11 cellular contexts compared by ENCODE assay signal in genomic region chrX:3262906-3263305, GRCh38.
A peak's percentile ranks its signal among the peaks of the same experiment; 100 is the strongest.
DNase-seq lines count a peak whose midpoint lies in the region; ATAC-seq, FAIRE-seq and TF ChIP-seq lines count a peak whose summit lies in the region.
"Had no signal": no experiment of that assay in that cellular context is flagged by ENCODE, and none has a peak within 500 bp of the region (broad histone marks: within the 10 kb centered on the region; RNA-seq: fewer than 3 reads in every experiment).

No MANE protein-coding gene starts in this region.

- FAIRE-seq in A549 (lab: Jason Lieb, UNC), result peak; percentile 94
- FAIRE-seq: GM12892 had no signal

- H3K4me3 ChIP-seq in A549 (no peak overlapping the region), astrocyte of the spinal cord (ENCODE audit: low read depth, low read length) (no peak overlapping the region), thyroid gland (replicated peaks in 1 of 3) (no peak overlapping the region)
- H3K4me3 ChIP-seq: PC-9, psoas muscle had no signal

- TF ChIP-seq CTCF in A549 (IDR thresholded peaks at IDR 0.05) (no peak), astrocyte of the spinal cord (IDR thresholded peaks at IDR 0.05; ENCODE audit: low read depth, low read length) (no peak), thyroid gland (IDR thresholded peaks at IDR 0.05) (no peak)

- no peak for TF ChIP-seq EP300 in A549 (IDR thresholded peaks at IDR 0.05)

- POLR2A ChIA-PET in A549 (lab: Yijun Ruan, JAX), result no interaction called here

- H3K4me1 ChIP-seq in A549, result peaks cover 17% of the 10 kb centered on the region
- H3K4me1 ChIP-seq in thyroid gland, result no peaks in the 10 kb centered on the region
- H3K4me1 ChIP-seq: psoas muscle had no signal

- 0% methylated on average over 1 of the region's 1 CpG for WGBS in A549 (ENCODE audit: missing lambda C conversion rate)
- 67% methylated on average over 1 of the region's 1 CpG; no CpG with 5 or more reads in 1 of the 2 donors for WGBS in thyroid gland, 2 donors

- CTCF ChIA-PET in A549 (lab: Yijun Ruan, JAX), result no interaction called here

- TF ChIP-seq RAD21 in A549 (conservative IDR thresholded peaks at IDR 0.05 in 1 of 2, IDR thresholded peaks at IDR 0.05 in 1 of 2), result no peak

- in situ Hi-C loops in astrocyte of the spinal cord (cut with HindIII; ENCODE audit: low sequenced_read_pairs), result no loop called here

- DNase-seq in A549 (ENCODE audit: low read depth in 1 of 2, low spot score in 1 of 2), result peak; percentile 14 to 32
- peak; percentile 89 for DNase-seq in LHCN-M2 (ENCODE audit: low read depth)
- DNase-seq in astrocyte of the spinal cord (ENCODE audit: low read depth, low spot score), result peak; percentile 93
- DNase-seq in kidney tubule cell (ENCODE audit: low spot score), result peak; percentile 87
- DNase-seq in activated naive CD4-positive, alpha-beta T cell treated with Interleukin-2 at 50 U/mL for 16 hours, result no peak
- no peak for DNase-seq in thyroid gland
- DNase-seq in inferior parietal cortex (ENCODE audit: extremely low spot score), result no peak
- no peak for DNase-seq in stimulated activated CD4-positive, alpha-beta T cell treated with anti-CD3 and anti-CD28 coated beads, Interleukin-4, amount 100 ng/mL, for 24 hours
- DNase-seq: PC-9, psoas muscle had no signal

- no peaks in the 10 kb centered on the region for H3K36me3 ChIP-seq in thyroid gland

- peak overlapping the region; percentile 59 for H3K4me2 ChIP-seq in A549
- H3K4me2 ChIP-seq: PC-9 had no signal

- H3K9me3 ChIP-seq in A549 (no peaks in the 10 kb centered on the region; the same call in 2 of the 3 replicates), thyroid gland (no peaks in the 10 kb centered on the region)
- H3K9me3 ChIP-seq: psoas muscle had no signal

- intact Hi-C loops in thyroid gland (cut with DNase I), result no loop called here

- no peaks in the 10 kb centered on the region for H3K27me3 ChIP-seq in thyroid gland

- ATAC-seq in A549, result peak; percentile 82 to 83
- ATAC-seq: psoas muscle had no signal

- no peak for TF ChIP-seq POLR2A in A549 (IDR thresholded peaks at IDR 0.05; ENCODE audit: low read length)
- TF ChIP-seq POLR2A in thyroid gland (IDR thresholded peaks at IDR 0.05), result no peak

- H3K27ac ChIP-seq in A549 (peak overlapping the region; percentile 35 to 74; a peak in 3 of 6 replicates), thyroid gland (no peak overlapping the region)
- H3K27ac ChIP-seq: PC-9, psoas muscle had no signal

TF ChIP-seq in A549, 52 proteins besides CTCF, POLR2A, EP300 and RAD21:
- no peak for TF ChIP-seq RARB (CRISPR knock-in tag; IDR thresholded peaks at IDR 0.05)
- no peak for TF ChIP-seq NPAS2 (CRISPR knock-in tag; IDR thresholded peaks at IDR 0.05; ENCODE audit: borderline replicate concordance)
- 0 out of 2 replicates have a peak, but pooled peaks have one; percentile 37 for TF ChIP-seq JUNB (IDR thresholded peaks at IDR 0.05)
- no peak for TF ChIP-seq CEBPB (IDR thresholded peaks at IDR 0.05)
- TF ChIP-seq FOSL2 (IDR thresholded peaks at IDR 0.05), result peak; percentile 36; the same call in 1 of the 2 replicates
- peak; percentile 56 for TF ChIP-seq FOSL2 (CRISPR knock-in tag; IDR thresholded peaks at IDR 0.05)
- TF ChIP-seq USF2 (IDR thresholded peaks at IDR 0.05), result no peak
- TF ChIP-seq RCOR1 (IDR thresholded peaks at IDR 0.05; ENCODE audit: low read depth, low read length), result no peak
TF ChIP-seq in A549: peak in this region for 2.

Comparison
In these comparisons a context has a peak if more than half of its experiments do, and no peak if none do; other contexts are left out.
1. DNase-seq: peak in A549 (2 of 2), LHCN-M2 (single experiment), astrocyte of the spinal cord (single experiment) and kidney tubule cell (single experiment); none in activated naive CD4-positive, alpha-beta T cell treated with Interleukin-2 at 50 U/mL for 16 hours (single experiment), thyroid gland (0 of 2), inferior parietal cortex (single experiment) and stimulated activated CD4-positive, alpha-beta T cell treated with anti-CD3 and anti-CD28 coated beads, Interleukin-4, amount 100 ng/mL, for 24 hours (single experiment).
2. H3K27ac ChIP-seq: peak in A549 (2 of 2); none in thyroid gland (0 of 3).